21 cellular contexts compared by ENCODE assay signal in the genomic region with DNA sequence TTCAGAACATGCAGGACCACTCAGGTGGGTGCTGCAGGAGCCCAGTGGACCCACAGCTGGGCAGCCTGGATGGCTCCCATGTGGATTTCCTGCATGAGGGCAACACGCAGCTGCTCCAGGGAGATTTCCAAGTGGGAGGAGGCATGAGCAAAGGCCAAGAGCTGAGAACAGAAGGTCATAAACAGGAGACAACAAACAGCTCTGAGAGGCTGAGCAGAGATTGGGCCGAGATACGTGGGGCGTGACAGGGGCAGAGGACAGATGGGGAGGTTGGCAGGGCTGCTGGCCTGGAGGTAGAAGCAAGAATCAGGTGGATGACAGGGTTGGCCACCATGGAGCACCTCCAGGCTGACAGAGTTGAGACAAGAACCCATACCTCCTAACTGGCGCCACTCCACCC. TPM values are rescaled to one million over a fixed set of nuclear protein-coding genes. Genes with fewer than 3 reads are reported as not detected.
DNase-seq lines count a peak whose midpoint lies in the region; ATAC-seq and TF ChIP-seq lines count a peak whose summit lies in the region.
"Had no signal": no experiment of that assay in that cellular context is flagged by ENCODE, and none has a peak within 500 bp of the region (broad histone marks: within the 10 kb centered on the region; RNA-seq: fewer than 3 reads in every experiment).

No MANE protein-coding gene starts in this region.

- H3K36me3 ChIP-seq in right lobe of liver: no peaks in the 10 kb centered on the region
- H3K36me3 ChIP-seq in stomach: no peaks in the 10 kb centered on the region
- H3K36me3 ChIP-seq in esophagus squamous epithelium: no peaks in the 10 kb centered on the region
- H3K36me3 ChIP-seq: esophagus muscularis mucosa had no signal

- H3K4me3 ChIP-seq in right lobe of liver: no peak overlapping the region
- peak overlapping the region in 1 of 4 donors; percentile 19 for H3K4me3 ChIP-seq in stomach
- no peak overlapping the region for H3K4me3 ChIP-seq in esophagus squamous epithelium
- H3K4me3 ChIP-seq: esophagus muscularis mucosa had no signal

- TF ChIP-seq CTCF in VCaP (conservative IDR thresholded peaks at IDR 0.05) (no peak), right lobe of liver (IDR thresholded peaks at IDR 0.05) (no peak), stomach (IDR thresholded peaks at IDR 0.05) (no peak), esophagus squamous epithelium (IDR thresholded peaks at IDR 0.05) (no peak)

- peaks cover 2% of the 10 kb centered on the region for H3K4me1 Mint-ChIP-seq in activated naive CD8-positive, alpha-beta T cell treated with anti-CD3 and anti-CD28 coated beads, Interleukin-2, amount 50 U/mL, for 24 hours

- TF ChIP-seq POLR2A in right lobe of liver (IDR thresholded peaks at IDR 0.05) (no peak), stomach (IDR thresholded peaks at IDR 0.05) (no peak), esophagus squamous epithelium (IDR thresholded peaks at IDR 0.05) (no peak)

- H3K27ac Mint-ChIP-seq in activated naive CD8-positive, alpha-beta T cell treated with anti-CD3 and anti-CD28 coated beads, Interleukin-2, amount 50 U/mL, for 24 hours: no peak overlapping the region
- H3K27ac Mint-ChIP-seq: activated CD8-positive, alpha-beta T cell treated with anti-CD3 and anti-CD28 coated beads, Interleukin-2, amount 10 ng/mL, durations not matched to agents 7 days and 5 days; activated naive CD8-positive, alpha-beta T cell treated with anti-CD3 and anti-CD28 coated beads, Interleukin-2, amount 10 ng/mL, durations not matched to agents 7 days and 5 days; stimulated activated naive CD8-positive, alpha-beta T cell treated with anti-CD3 and anti-CD28 coated beads, Interleukin-15, amount 100 ng/mL, for 72 hours had no signal

- peak; percentile 82 to 88 (median 86) for ATAC-seq in right lobe of liver
- ATAC-seq in activated naive CD8-positive, alpha-beta T cell treated with anti-CD3 and anti-CD28 coated beads, Interleukin-2, amount 50 U/mL, for 24 hours: no peak
- ATAC-seq: activated CD8-positive, alpha-beta T cell treated with anti-CD3 and anti-CD28 coated beads, Interleukin-2, amount 10 ng/mL, durations not matched to agents 7 days and 5 days; stimulated activated naive CD8-positive, alpha-beta T cell treated with anti-CD3 and anti-CD28 coated beads, Interleukin-15, amount 100 ng/mL, for 72 hours had no signal

- H3K4me1 ChIP-seq in right lobe of liver: peaks cover 0 to 18% (median 2%) of the 10 kb centered on the region in 4 donors
- H3K4me1 ChIP-seq in stomach: peaks cover 17 to 31% (median 30%) of the 10 kb centered on the region in 4 donors
- H3K4me1 ChIP-seq in esophagus squamous epithelium: peaks cover 10 to 26% (median 10%) of the 10 kb centered on the region in 3 donors

- H3K27me3 ChIP-seq in right lobe of liver (no peaks in the 10 kb centered on the region), stomach (peaks cover 0 to 6% (median 2%) of the 10 kb centered on the region in 3 donors), esophagus squamous epithelium (peaks cover 0 to 7% (median 0%) of the 10 kb centered on the region in 4 donors)

- peak; percentile 9 for DNase-seq in NCI-H2196 (lab: John Stamatoyannopoulos, UW; ENCODE audit: unreplicated experiment)
- no peak for DNase-seq in NCI-H2196 treated with DMSO at 0.1 percent for 48 hours (lab: John Stamatoyannopoulos, UW; ENCODE audit: unreplicated experiment)
- peak; percentile 72 to 94 (median 93) for DNase-seq in right lobe of liver
- DNase-seq in stomach: peak; percentile 60
- no peak for DNase-seq in activated naive CD8-positive, alpha-beta T cell treated with anti-CD3 and anti-CD28 coated beads, Interleukin-2, amount 50 U/mL, for 24 hours
- no peak for DNase-seq in esophagus squamous epithelium (lab: John Stamatoyannopoulos, UW)
- DNase-seq in NCI-H128 (lab: John Stamatoyannopoulos, UW; ENCODE audit: unreplicated experiment): no peak
- DNase-seq: activated CD8-positive, alpha-beta T cell treated with anti-CD3 and anti-CD28 coated beads, Interleukin-2, amount 10 ng/mL, durations not matched to agents 7 days and 5 days; activated naive CD8-positive, alpha-beta T cell treated with anti-CD3 and anti-CD28 coated beads, Interleukin-2, amount 10 ng/mL, durations not matched to agents 7 days and 5 days; activated T-cell treated with anti-CD3 and anti-CD28 coated beads, Interleukin-2, amount 50 U/mL, for 48 hours; mammary epithelial cell; NCI-H2107; stimulated activated naive CD8-positive, alpha-beta T cell treated with anti-CD3 and anti-CD28 coated beads, Interleukin-15, amount 100 ng/mL, for 72 hours had no signal

- no peaks in the 10 kb centered on the region for H3K9me3 ChIP-seq in right lobe of liver
- no peaks in the 10 kb centered on the region for H3K9me3 ChIP-seq in stomach
- H3K9me3 ChIP-seq in esophagus squamous epithelium: no peaks in the 10 kb centered on the region
- H3K9me3 ChIP-seq: esophagus muscularis mucosa had no signal

- H3K36me3 Mint-ChIP-seq in activated naive CD8-positive, alpha-beta T cell treated with anti-CD3 and anti-CD28 coated beads, Interleukin-2, amount 50 U/mL, for 24 hours (ENCODE audit: low read depth): no peaks in the 10 kb centered on the region
- H3K36me3 Mint-ChIP-seq: activated naive CD8-positive, alpha-beta T cell treated with anti-CD3 and anti-CD28 coated beads, Interleukin-2, amount 10 ng/mL, durations not matched to agents 7 days and 5 days had no signal

- H3K27me3 Mint-ChIP-seq in activated naive CD8-positive, alpha-beta T cell treated with anti-CD3 and anti-CD28 coated beads, Interleukin-2, amount 50 U/mL, for 24 hours: no peaks in the 10 kb centered on the region

- WGBS in right lobe of liver (ENCODE audit: insufficient coverage, low coverage, low lambda C conversion rate, missing lambda C conversion rate): 38% methylated on average over 5 of the region's 5 CpGs
- WGBS in stomach, 5 donors: 39 to 59% (median 49%) methylated on average over 5 of the region's 5 CpGs
- WGBS in esophagus squamous epithelium, 2 donors: 73 to 74% methylated on average over 5 of the region's 5 CpGs

- no peaks in the 10 kb centered on the region for H3K9me3 Mint-ChIP-seq in activated naive CD8-positive, alpha-beta T cell treated with anti-CD3 and anti-CD28 coated beads, Interleukin-2, amount 50 U/mL, for 24 hours
- H3K9me3 Mint-ChIP-seq: activated naive CD8-positive, alpha-beta T cell treated with anti-CD3 and anti-CD28 coated beads, Interleukin-2, amount 10 ng/mL, durations not matched to agents 7 days and 5 days; stimulated activated naive CD8-positive, alpha-beta T cell treated with anti-CD3 and anti-CD28 coated beads, Interleukin-15, amount 100 ng/mL, for 72 hours had no signal

- H3K27ac ChIP-seq in VCaP (peak overlapping the region; percentile 8; the same call in 1 of the 2 replicates), right lobe of liver (peak overlapping the region in 1 of 3 donors; percentile 60), stomach (no peak overlapping the region), esophagus squamous epithelium (no peak overlapping the region)
- H3K27ac ChIP-seq: esophagus muscularis mucosa had no signal

- no peak for TF ChIP-seq EP300 in stomach (IDR thresholded peaks at IDR 0.05)

- H3K4me3 Mint-ChIP-seq in activated naive CD8-positive, alpha-beta T cell treated with anti-CD3 and anti-CD28 coated beads, Interleukin-2, amount 50 U/mL, for 24 hours: no peak overlapping the region
- H3K4me3 Mint-ChIP-seq: activated CD8-positive, alpha-beta T cell treated with anti-CD3 and anti-CD28 coated beads, Interleukin-2, amount 10 ng/mL, durations not matched to agents 7 days and 5 days; activated naive CD8-positive, alpha-beta T cell treated with anti-CD3 and anti-CD28 coated beads, Interleukin-2, amount 10 ng/mL, durations not matched to agents 7 days and 5 days; stimulated activated naive CD8-positive, alpha-beta T cell treated with anti-CD3 and anti-CD28 coated beads, Interleukin-15, amount 100 ng/mL, for 72 hours had no signal

- intact Hi-C loops in right lobe of liver (cut with DNase I): no loop called here
- intact Hi-C loops in stomach (cut with DNase I; ENCODE audit: low total_unique reads): no loop called here
- intact Hi-C loops in esophagus squamous epithelium (cut with DNase I): no loop called here

RNA-seq across cellular contexts. Expression of a gene that starts 2.9 kb away (rescaled TPM):
- total RNA-seq in right lobe of liver: not detected
- total RNA-seq in stomach: 1,000 to 10,000 TPM in 1 of 5 donors, 10 to 100 TPM in 2, 1 to 10 TPM in 1, not detected in 1; 4.7 to 1,748 (median 37.2) TPM
- polyA plus RNA-seq in stomach: 1,000 to 10,000 TPM in 1 of 3 donors, 100 to 1,000 TPM in 2; 132 to 2,907 (median 156) TPM
- not detected for total RNA-seq in esophagus squamous epithelium
- total RNA-seq: A673; activated CD8-positive, alpha-beta T cell treated with anti-CD3 and anti-CD28 coated beads, Interleukin-2, amount 10 ng/mL, durations not matched to agents 7 days and 5 days; activated naive CD8-positive, alpha-beta T cell treated with anti-CD3 and anti-CD28 coated beads, Interleukin-2, amount 10 ng/mL, durations not matched to agents 7 days and 5 days; bronchial epithelial cell; HT1080; M059J; mammary epithelial cell; renal cortical epithelial cell had no signal
- polyA plus RNA-seq: mammary epithelial cell, neural cell had no signal

RNA-seq across cellular contexts. Expression of a gene that starts 4.3 kb away (rescaled TPM):
- total RNA-seq in right lobe of liver (under 1 TPM; 0.06 to 0.71 (median 0.16) TPM), stomach (10 to 100 TPM in 1 of 5 donors, under 1 TPM in 3, not detected in 1; 0.29 to 10.1 (median 0.48) TPM), esophagus squamous epithelium (under 1 TPM in 2 of 4 donors, not detected in 2; under 0.01 TPM)
- polyA plus RNA-seq in stomach: 1 to 10 TPM in 1 of 3 donors, under 1 TPM in 2; 0.15 to 1.7 (median 0.93) TPM

RNA-seq across cellular contexts. Expression of a gene that starts 13.0 kb away (rescaled TPM):
- total RNA-seq in right lobe of liver (10 to 100 TPM in 1 of 6 experiments, 1 to 10 TPM in 5; 4.2 to 11.9 (median 4.7) TPM), stomach (10 to 100 TPM in 4 of 5 donors, under 1 TPM in 1; 0.58 to 39.3 (median 21.1) TPM), esophagus squamous epithelium (10 to 100 TPM in 3 of 4 donors, 1 to 10 TPM in 1; 5.4 to 34.4 (median 15.0) TPM)
- polyA plus RNA-seq in stomach: 1 to 10 TPM; 2.9 to 9.7 (median 8.2) TPM
- polyA plus RNA-seq: neural cell had no signal

RNA-seq across cellular contexts. Expression of a gene that starts 28.8 kb away (rescaled TPM):
- total RNA-seq in right lobe of liver (10 to 100 TPM in 4 of 6 experiments, 1 to 10 TPM in 2; 5.4 to 17.2 (median 11.2) TPM), stomach (10 to 100 TPM in 3 of 5 donors, 1 to 10 TPM in 2; 4.0 to 15.6 (median 10.7) TPM), esophagus squamous epithelium (10 to 100 TPM; 11.3 to 22.0 (median 17.3) TPM)
- polyA plus RNA-seq in stomach: 10 to 100 TPM; 13.9 to 16.3 (median 16.0) TPM

RNA-seq across cellular contexts. Expression of a gene that starts 30.2 kb away (rescaled TPM):
- total RNA-seq in right lobe of liver (1 to 10 TPM; 4.6 to 8.7 (median 5.8) TPM), stomach (10 to 100 TPM; 16.4 to 65.2 (median 21.6) TPM), esophagus squamous epithelium (10 to 100 TPM in 1 of 4 donors, 1 to 10 TPM in 3; 4.7 to 10.1 (median 8.1) TPM)
- polyA plus RNA-seq in stomach: 10 to 100 TPM in 1 of 3 donors, 1 to 10 TPM in 2; 3.4 to 20.5 (median 8.8) TPM

Comparison
In these comparisons a context has a peak if more than half of its experiments do, and no peak if none do; other contexts are left out.
1. DNase-seq: peak in NCI-H2196 (single experiment), right lobe of liver (3 of 3) and stomach (single experiment); none in NCI-H2196 treated with DMSO at 0.1 percent for 48 hours (single experiment), activated naive CD8-positive, alpha-beta T cell treated with anti-CD3 and anti-CD28 coated beads, Interleukin-2, amount 50 U/mL, for 24 hours (single experiment), esophagus squamous epithelium (single experiment) and NCI-H128 (single experiment).